ENCODE assay signal across 8 cellular contexts in the genomic region with DNA sequence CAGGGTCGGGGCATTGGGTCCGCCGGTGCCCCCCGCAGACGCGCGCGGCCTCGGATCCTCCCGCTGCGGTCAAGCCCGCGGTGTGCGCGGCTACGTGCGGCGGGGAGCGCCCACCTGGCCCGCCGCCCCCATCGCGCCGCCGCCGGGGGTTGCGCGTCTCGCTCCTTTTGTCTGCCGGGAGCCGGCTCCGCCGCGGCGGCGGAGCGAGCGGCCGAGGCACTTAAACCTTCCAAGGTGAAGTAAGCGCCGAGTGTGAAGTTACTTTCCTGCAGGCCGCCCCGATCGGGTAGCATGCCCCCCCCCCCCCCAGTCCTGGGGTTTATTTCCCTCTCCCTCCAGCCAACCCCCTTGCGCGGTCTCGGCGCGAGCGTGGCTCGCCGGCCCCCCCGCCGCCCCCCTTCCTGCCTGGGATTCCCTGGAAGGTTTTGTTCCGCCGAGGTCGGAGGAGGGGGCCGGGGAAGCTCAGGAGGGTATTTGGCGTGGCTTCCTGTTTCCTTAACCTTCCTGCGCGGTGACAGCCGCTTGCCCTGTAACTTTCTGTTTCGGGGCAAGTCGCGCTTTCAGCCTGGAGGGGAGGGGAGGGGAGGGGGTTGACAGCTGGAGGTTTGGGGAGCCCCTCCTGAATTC. TPM values are rescaled to one million over a fixed set of nuclear protein-coding genes. Genes with fewer than 3 reads are reported as not detected.
DNase-seq lines count a peak whose midpoint lies in the region; ATAC-seq, FAIRE-seq and TF ChIP-seq lines count a peak whose summit lies in the region.

No MANE protein-coding gene starts in this region.

- no peaks in the 10 kb centered on the region for H4K20me1 ChIP-seq in KMS-11 (ENCODE audit: insufficient read depth)

- peak in 3 of 4 donors; percentile 1 to 6 (median 2) for ATAC-seq in right lobe of liver
- ATAC-seq in HG02623 (IDR thresholded peaks at IDR 0.05; ENCODE audit: unreplicated experiment): no peak
- no peak for ATAC-seq in omental fat pad (ENCODE audit: low FRiP score)

- TF ChIP-seq POLR2A in GM12891 (IDR thresholded peaks at IDR 0.05; ENCODE audit: low read depth, low read length) (no peak), right lobe of liver (IDR thresholded peaks at IDR 0.05) (no peak)

- H3K4me1 ChIP-seq in KMS-11 (ENCODE audit: low read depth, poor library complexity, severe bottlenecking) (peaks cover 38% of the 10 kb centered on the region), right lobe of liver (peaks cover 0 to 38% (median 20%) of the 10 kb centered on the region in 4 donors)

- H3K4me3 ChIP-seq in KMS-11 (IDR thresholded peaks at IDR 0.05; ENCODE audit: insufficient read depth, low read depth, low read length) (no peak overlapping the region), WERI-Rb-1 (ENCODE audit: low read depth, low read length) (peak overlapping the region; percentile 74), right lobe of liver (peak overlapping the region; percentile 64 to 91 (median 67))

- DNase-seq in GM12891 (ENCODE audit: insufficient read length, low spot score) (peak; percentile 67), WERI-Rb-1 (no peak), right lobe of liver (peak in 2 of 3 donors; percentile 63 to 75), omental fat pad (ENCODE audit: low spot score) (no peak)
- peak; percentile 61 for DNase-seq in central memory CD4-positive, alpha-beta T cell
- DNase-seq in stimulated activated naive CD4-positive, alpha-beta T cell (lab: John Stamatoyannopoulos, UW): peak; percentile 28 to 72 (median 60)

- WGBS in right lobe of liver (ENCODE audit: insufficient coverage, low coverage, low lambda C conversion rate, missing lambda C conversion rate): 0% methylated on average over 1 of the region's 65 CpGs

- peak overlapping the region; percentile 29; the same call in 1 of the 2 replicates for H3K9ac ChIP-seq in KMS-11

- H2AFZ ChIP-seq in KMS-11 (ENCODE audit: low read depth): peak overlapping the region; percentile 49; the same call in 1 of the 2 replicates

- FAIRE-seq in GM12891 (lab: Jason Lieb, UNC): no peak

- H3K27ac ChIP-seq in KMS-11: no peak overlapping the region
- peak overlapping the region; percentile 80 for H3K27ac ChIP-seq in WERI-Rb-1
- H3K27ac ChIP-seq in right lobe of liver: peak overlapping the region; percentile 80 to 96 (median 96)

- no peaks in the 10 kb centered on the region for H3K79me2 ChIP-seq in KMS-11 (ENCODE audit: insufficient read depth, low read depth)

- intact Hi-C loops in right lobe of liver (cut with DNase I): no loop called here

- H3K4me2 ChIP-seq in KMS-11: peak overlapping the region; percentile 98

- TF ChIP-seq CTCF in KMS-11 (conservative IDR thresholded peaks at IDR 0.05; ENCODE audit: low read depth, low read length) (no peak), WERI-Rb-1 (IDR thresholded peaks at IDR 0.05; ENCODE audit: low read depth, low read length) (no peak), right lobe of liver (IDR thresholded peaks at IDR 0.05) (no peak), omental fat pad (IDR thresholded peaks at IDR 0.05) (no peak)

- no peaks in the 10 kb centered on the region for H3K36me3 ChIP-seq in KMS-11 (ENCODE audit: insufficient read depth)
- peaks cover 4% of the 10 kb centered on the region; the same call in 1 of the 2 replicates for H3K36me3 ChIP-seq in WERI-Rb-1
- H3K36me3 ChIP-seq in right lobe of liver: no peaks in the 10 kb centered on the region

- H3K27me3 ChIP-seq in KMS-11 (ENCODE audit: insufficient read depth, low read depth) (peaks cover 64% of the 10 kb centered on the region), WERI-Rb-1 (ENCODE audit: insufficient read depth, low read depth, severe bottlenecking) (no peaks in the 10 kb centered on the region), right lobe of liver (no peaks in the 10 kb centered on the region)

- no peaks in the 10 kb centered on the region for H3K9me3 ChIP-seq in WERI-Rb-1 (ENCODE audit: severe bottlenecking)
- no peaks in the 10 kb centered on the region for H3K9me3 ChIP-seq in right lobe of liver

TF ChIP-seq in GM12891, 5 proteins besides CTCF, POLR2A, EP300 and RAD21:
- peak; percentile 54; the same call in 1 of the 2 replicates for TF ChIP-seq SPI1 (IDR thresholded peaks at IDR 0.05; ENCODE audit: low read depth, low read length)
- no peak for TF ChIP-seq POLR2AphosphoS5 (IDR thresholded peaks at IDR 0.05; ENCODE audit: low read depth, low read length)

RNA-seq across cellular contexts. Expression of gene GSE1, which starts 56.6 kb away (rescaled TPM):
- 18.7 TPM for polyA plus RNA-seq in GM12891 (2012; ENCODE audit: low read depth, missing spikeins)
- total RNA-seq in right lobe of liver (10 to 100 TPM; 30.0 to 48.0 (median 38.8) TPM), omental fat pad (100 to 1,000 TPM in 2 of 4 donors, 10 to 100 TPM in 2; 50.9 to 181 (median 90.9) TPM)

Comparison
In these comparisons a context has a peak if more than half of its experiments do, and no peak if none do; other contexts are left out.
1. DNase-seq: peak in GM12891 (single experiment), central memory CD4-positive, alpha-beta T cell (single experiment), right lobe of liver (2 of 3) and stimulated activated naive CD4-positive, alpha-beta T cell (6 of 6); none in WERI-Rb-1 (single experiment) and omental fat pad (single experiment).
2. ATAC-seq: peak in right lobe of liver (3 of 4); none in HG02623 (single experiment) and omental fat pad (single experiment).